In genomic region chr4:140233811-140234696, GRCh38 we compare ENCODE assay signal across 14 cellular contexts.
A peak's percentile ranks its signal among the peaks of the same experiment; 100 is the strongest.
DNase-seq lines count a peak whose midpoint lies in the region; ATAC-seq, FAIRE-seq and TF ChIP-seq lines count a peak whose summit lies in the region.
"Had no signal": no experiment of that assay in that cellular context is flagged by ENCODE, and none has a peak within 500 bp of the region (broad histone marks: within the 10 kb centered on the region; RNA-seq: fewer than 3 reads in every experiment).

No MANE protein-coding gene starts in this region.

- H3K36me3 ChIP-seq in RWPE2 (ENCODE audit: low read depth) (no peaks in the 10 kb centered on the region), esophagus (ENCODE audit: control insufficient read depth in 2 of 2, insufficient read depth in 2 of 2, low read length in 1 of 2) (no peaks in the 10 kb centered on the region), skeletal muscle satellite cell (ENCODE audit: insufficient read depth, low read length) (no peaks in the 10 kb centered on the region), small intestine (ENCODE audit: control insufficient read depth in 2 of 2, insufficient read depth in 2 of 2, low read length in 2 of 2) (no peaks in the 10 kb centered on the region)
- H3K36me3 ChIP-seq: upper lobe of left lung had no signal

- H3K9me3 ChIP-seq in RWPE2 (ENCODE audit: severe bottlenecking) (no peaks in the 10 kb centered on the region), esophagus (ENCODE audit: control insufficient read depth in 2 of 2, insufficient read depth in 1 of 2, low read depth in 1 of 2, low read length in 1 of 2) (peaks cover 0 to 3% of the 10 kb centered on the region in 2 donors), skeletal muscle satellite cell (replicated peaks; ENCODE audit: low read length) (no peaks in the 10 kb centered on the region), small intestine (ENCODE audit: control insufficient read depth, low read depth) (no peaks in the 10 kb centered on the region)
- H3K9me3 ChIP-seq: upper lobe of left lung had no signal

- FAIRE-seq in small intestine (lab: Jason Lieb, UNC), result no peak
- FAIRE-seq: A204.1, GM18507 had no signal

- TF ChIP-seq CTCF in RWPE2 (IDR thresholded peaks at IDR 0.05; ENCODE audit: poor library complexity, severe bottlenecking), result no peak

- peak overlapping the region; percentile 35 for H3K4me2 ChIP-seq in skeletal muscle satellite cell (ENCODE audit: low read length)

- no peaks in the 10 kb centered on the region for H3K27me3 ChIP-seq in RWPE2 (ENCODE audit: insufficient read depth, poor library complexity, severe bottlenecking)
- H3K27me3 ChIP-seq in esophagus (ENCODE audit: control insufficient read depth in 1 of 2, insufficient read depth in 2 of 2, low read length in 2 of 2), result no peaks in the 10 kb centered on the region
- H3K27me3 ChIP-seq in skeletal muscle satellite cell (ENCODE audit: control insufficient read depth, insufficient read depth, low read length), result no peaks in the 10 kb centered on the region
- H3K27me3 ChIP-seq in small intestine (ENCODE audit: control insufficient read depth in 2 of 2, insufficient read depth in 2 of 2, low read length in 2 of 2), result no peaks in the 10 kb centered on the region
- H3K27me3 ChIP-seq: upper lobe of left lung had no signal

- no peak overlapping the region for H3K4me3 ChIP-seq in RWPE2 (ENCODE audit: severe bottlenecking)
- H3K4me3 ChIP-seq in esophagus (ENCODE audit: low read depth in 1 of 2, low read length in 2 of 2), result no peak overlapping the region
- no peak overlapping the region for H3K4me3 ChIP-seq in skeletal muscle satellite cell (ENCODE audit: low read length)
- no peak overlapping the region for H3K4me3 ChIP-seq in small intestine (ENCODE audit: low read depth in 1 of 2, low read length in 2 of 2)
- H3K4me3 ChIP-seq: upper lobe of left lung had no signal

- H3K4me1 ChIP-seq in RWPE2 (ENCODE audit: insufficient read depth, poor library complexity, severe bottlenecking), result no peaks in the 10 kb centered on the region
- H3K4me1 ChIP-seq in esophagus (ENCODE audit: control insufficient read depth in 2 of 2, insufficient read depth in 2 of 2, low read length in 1 of 2), result peaks cover 4 to 10% of the 10 kb centered on the region in 2 donors
- H3K4me1 ChIP-seq in skeletal muscle satellite cell (ENCODE audit: control insufficient read depth, insufficient read depth, low read length), result peaks cover 33% of the 10 kb centered on the region
- peaks cover 0 to 3% of the 10 kb centered on the region in 2 donors for H3K4me1 ChIP-seq in small intestine (ENCODE audit: control insufficient read depth in 2 of 2, insufficient read depth in 1 of 2, low read depth in 1 of 2, low read length in 1 of 2)

- peak; percentile 33 for DNase-seq in DMS53 (lab: John Stamatoyannopoulos, UW)
- no peak for DNase-seq in DMS53 treated with DMSO at 0.1 percent for 48 hours (lab: John Stamatoyannopoulos, UW; ENCODE audit: unreplicated experiment)
- DNase-seq in RWPE2 (ENCODE audit: low spot score), result no peak
- no peak for DNase-seq in small intestine
- no peak for DNase-seq in cortex of kidney (lab: John Stamatoyannopoulos, UW)
- DNase-seq in central memory CD4-positive, alpha-beta T cell, result no peak
- DNase-seq: left cardiac atrium; NCI-H187 treated with DMSO at 0.1 percent for 48 hours; stimulated activated CD4-positive, alpha-beta T cell treated with anti-CD3 and anti-CD28 coated beads, Interleukin-15, amount 100 ng/mL, for 24 hours; upper lobe of left lung had no signal

- no peak overlapping the region for H3K9ac ChIP-seq in skeletal muscle satellite cell (ENCODE audit: low read depth, low read length)

- peak; percentile 53; the same call in 2 of the 3 replicates for ATAC-seq in RWPE2 (ENCODE audit: low read depth)
- ATAC-seq: left cardiac atrium had no signal

- WGBS in esophagus, 2 donors, result 43 to 52% methylated on average over 6 of the region's 6 CpGs
- 61 to 68% (median 66%) methylated on average over 6 of the region's 6 CpGs for WGBS in small intestine, 3 donors

- no peak overlapping the region for H3K27ac ChIP-seq in RWPE2 (ENCODE audit: poor library complexity, severe bottlenecking)
- H3K27ac ChIP-seq in esophagus (ENCODE audit: low read depth in 2 of 2, low read length in 1 of 2), result peak overlapping the region; percentile 36 to 81
- no peak overlapping the region for H3K27ac ChIP-seq in small intestine (ENCODE audit: low read depth in 1 of 2, low read length in 1 of 2)
- H3K27ac ChIP-seq: upper lobe of left lung had no signal

Comparison
In these comparisons a context has a peak if more than half of its experiments do, and no peak if none do; other contexts are left out.
1. H3K27ac ChIP-seq: peak in esophagus (2 of 2); none in RWPE2 (single experiment) and small intestine (0 of 2).